1 cellular context compared by ENCODE assay signal in genomic region chr2:65387017-65387416, GRCh38.
TF ChIP-seq lines count a peak whose summit lies in the region.

No MANE protein-coding gene starts in this region.

TF ChIP-seq in K562, 482 proteins besides CTCF, POLR2A, EP300 and RAD21:
- TF ChIP-seq KDM4B (IDR thresholded peaks at IDR 0.05; ENCODE audit: borderline replicate concordance in 2 of 2, low read depth in 1 of 2) (no peak), CEBPG (CRISPR knock-in tag; IDR thresholded peaks at IDR 0.05) (no peak), CEBPG (tag; conservative IDR thresholded peaks at IDR 0.05 in 1 of 2, IDR thresholded peaks at IDR 0.05 in 1 of 2) (no peak), TFAM (CRISPR knock-in tag; conservative IDR thresholded peaks at IDR 0.05) (no peak), GABPA (tag; conservative IDR thresholded peaks at IDR 0.05; ENCODE audit: low read depth) (no peak), PURB (CRISPR knock-in tag; IDR thresholded peaks at IDR 0.05; ENCODE audit: low read depth) (no peak), EGR1 (conservative IDR thresholded peaks at IDR 0.05) (peak; percentile 58), HOMEZ (CRISPR knock-in tag; IDR thresholded peaks at IDR 0.05) (no peak), PPARD (CRISPR knock-in tag; IDR thresholded peaks at IDR 0.05) (no peak), NFATC3 (IDR thresholded peaks at IDR 0.05) (no peak), E2F3 (CRISPR knock-in tag; IDR thresholded peaks at IDR 0.05) (no peak), RBM22 (IDR thresholded peaks at IDR 0.05; ENCODE audit: low read depth, low read length, poor library complexity, severe bottlenecking) (no peak), NUFIP1 (IDR thresholded peaks at IDR 0.05; ENCODE audit: partially characterized antibody) (no peak)
- TF ChIP-seq, protein P1, sequence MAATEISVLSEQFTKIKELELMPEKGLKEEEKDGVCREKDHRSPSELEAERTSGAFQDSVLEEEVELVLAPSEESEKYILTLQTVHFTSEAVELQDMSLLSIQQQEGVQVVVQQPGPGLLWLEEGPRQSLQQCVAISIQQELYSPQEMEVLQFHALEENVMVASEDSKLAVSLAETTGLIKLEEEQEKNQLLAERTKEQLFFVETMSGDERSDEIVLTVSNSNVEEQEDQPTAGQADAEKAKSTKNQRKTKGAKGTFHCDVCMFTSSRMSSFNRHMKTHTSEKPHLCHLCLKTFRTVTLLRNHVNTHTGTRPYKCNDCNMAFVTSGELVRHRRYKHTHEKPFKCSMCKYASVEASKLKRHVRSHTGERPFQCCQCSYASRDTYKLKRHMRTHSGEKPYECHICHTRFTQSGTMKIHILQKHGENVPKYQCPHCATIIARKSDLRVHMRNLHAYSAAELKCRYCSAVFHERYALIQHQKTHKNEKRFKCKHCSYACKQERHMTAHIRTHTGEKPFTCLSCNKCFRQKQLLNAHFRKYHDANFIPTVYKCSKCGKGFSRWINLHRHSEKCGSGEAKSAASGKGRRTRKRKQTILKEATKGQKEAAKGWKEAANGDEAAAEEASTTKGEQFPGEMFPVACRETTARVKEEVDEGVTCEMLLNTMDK (IDR thresholded peaks at IDR 0.05; ENCODE audit: borderline replicate concordance, insufficient read depth, low read depth, low read length, poor library complexity, severe bottlenecking), result peak; percentile 79
- TF ChIP-seq, protein P2, sequence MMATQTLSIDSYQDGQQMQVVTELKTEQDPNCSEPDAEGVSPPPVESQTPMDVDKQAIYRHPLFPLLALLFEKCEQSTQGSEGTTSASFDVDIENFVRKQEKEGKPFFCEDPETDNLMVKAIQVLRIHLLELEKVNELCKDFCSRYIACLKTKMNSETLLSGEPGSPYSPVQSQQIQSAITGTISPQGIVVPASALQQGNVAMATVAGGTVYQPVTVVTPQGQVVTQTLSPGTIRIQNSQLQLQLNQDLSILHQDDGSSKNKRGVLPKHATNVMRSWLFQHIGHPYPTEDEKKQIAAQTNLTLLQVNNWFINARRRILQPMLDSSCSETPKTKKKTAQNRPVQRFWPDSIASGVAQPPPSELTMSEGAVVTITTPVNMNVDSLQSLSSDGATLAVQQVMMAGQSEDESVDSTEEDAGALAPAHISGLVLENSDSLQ (IDR thresholded peaks at IDR 0.05), result no peak
- TF ChIP-seq, protein P3, sequence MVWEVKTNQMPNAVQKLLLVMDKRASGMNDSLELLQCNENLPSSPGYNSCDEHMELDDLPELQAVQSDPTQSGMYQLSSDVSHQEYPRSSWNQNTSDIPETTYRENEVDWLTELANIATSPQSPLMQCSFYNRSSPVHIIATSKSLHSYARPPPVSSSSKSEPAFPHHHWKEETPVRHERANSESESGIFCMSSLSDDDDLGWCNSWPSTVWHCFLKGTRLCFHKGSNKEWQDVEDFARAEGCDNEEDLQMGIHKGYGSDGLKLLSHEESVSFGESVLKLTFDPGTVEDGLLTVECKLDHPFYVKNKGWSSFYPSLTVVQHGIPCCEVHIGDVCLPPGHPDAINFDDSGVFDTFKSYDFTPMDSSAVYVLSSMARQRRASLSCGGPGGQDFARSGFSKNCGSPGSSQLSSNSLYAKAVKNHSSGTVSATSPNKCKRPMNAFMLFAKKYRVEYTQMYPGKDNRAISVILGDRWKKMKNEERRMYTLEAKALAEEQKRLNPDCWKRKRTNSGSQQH (CRISPR knock-in tag; IDR thresholded peaks at IDR 0.05), result no peak
- TF ChIP-seq, protein P4, sequence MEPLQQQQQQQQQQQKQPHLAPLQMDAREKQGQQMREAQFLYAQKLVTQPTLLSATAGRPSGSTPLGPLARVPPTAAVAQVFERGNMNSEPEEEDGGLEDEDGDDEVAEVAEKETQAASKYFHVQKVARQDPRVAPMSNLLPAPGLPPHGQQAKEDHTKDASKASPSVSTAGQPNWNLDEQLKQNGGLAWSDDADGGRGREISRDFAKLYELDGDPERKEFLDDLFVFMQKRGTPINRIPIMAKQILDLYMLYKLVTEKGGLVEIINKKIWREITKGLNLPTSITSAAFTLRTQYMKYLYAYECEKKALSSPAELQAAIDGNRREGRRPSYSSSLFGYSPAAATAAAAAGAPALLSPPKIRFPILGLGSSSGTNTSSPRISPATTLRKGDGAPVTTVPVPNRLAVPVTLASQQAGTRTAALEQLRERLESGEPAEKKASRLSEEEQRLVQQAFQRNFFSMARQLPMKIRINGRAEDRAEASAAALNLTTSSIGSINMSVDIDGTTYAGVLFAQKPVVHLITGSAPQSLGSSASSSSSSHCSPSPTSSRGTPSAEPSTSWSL (CRISPR knock-in tag; IDR thresholded peaks at IDR 0.05; ENCODE audit: borderline replicate concordance), result no peak
TF ChIP-seq in K562: peak in this region for 2.
